ENCODE assay signal across 8 cellular contexts in the genomic region with DNA sequence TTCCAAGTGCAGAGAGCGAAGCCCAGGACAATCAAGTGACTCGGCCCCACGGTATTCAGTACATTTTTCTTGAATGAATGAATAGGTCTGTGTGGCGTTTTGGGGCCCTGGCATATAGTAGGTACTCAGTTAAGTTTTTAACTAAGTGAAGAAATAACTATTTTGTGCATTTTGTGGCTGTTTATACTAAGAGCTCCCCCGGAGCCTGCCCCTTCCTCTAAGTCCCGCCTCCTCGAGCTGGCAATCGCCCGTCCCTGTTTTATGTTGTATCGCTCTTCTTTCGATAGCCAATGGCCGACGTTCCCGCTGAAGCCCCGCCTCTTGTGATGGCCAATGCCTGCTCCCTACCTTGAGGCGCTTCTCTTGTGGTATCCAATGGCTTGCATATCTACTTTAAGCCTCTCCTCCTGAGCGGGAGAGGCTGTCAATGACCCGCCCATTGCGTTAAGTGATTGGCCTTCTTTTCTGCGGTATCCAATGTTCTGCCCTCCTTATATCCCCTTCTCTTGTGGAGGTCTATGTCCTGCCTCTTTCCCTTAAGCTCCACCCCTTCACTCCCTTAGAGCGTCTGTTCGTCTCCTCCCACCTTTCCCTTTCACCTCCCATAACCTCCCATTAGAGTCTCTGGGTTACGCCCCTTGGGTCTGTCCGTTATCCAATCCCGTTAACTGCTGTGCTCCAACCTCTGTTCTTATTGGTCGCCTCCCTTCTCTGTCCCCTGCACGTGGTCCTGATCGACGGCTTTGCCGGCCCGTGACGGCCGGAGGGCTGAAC. TPM values are rescaled to one million over a fixed set of nuclear protein-coding genes. Genes with fewer than 3 reads are reported as not detected.
DNase-seq lines count a peak whose midpoint lies in the region; ATAC-seq and TF ChIP-seq lines count a peak whose summit lies in the region.

No MANE protein-coding gene starts in this region.

- H3K9me3 Mint-ChIP-seq in T-cell = no peaks in the 10 kb centered on the region

- in situ Hi-C loops in GM13977 (cut with MboI; ENCODE audit: low pct_unique_long_range_greater_than_20kb, low sequenced_read_pairs, unreplicated experiment) = no loop called here

- TF ChIP-seq CTCF in GM13977 (IDR thresholded peaks at IDR 0.05; ENCODE audit: extremely low read depth, insufficient read depth, missing control alignments) = no peak
- no peak for TF ChIP-seq CTCF in right atrium auricular region (IDR thresholded peaks at IDR 0.05)
- no peak for TF ChIP-seq CTCF in prostate gland (IDR thresholded peaks at IDR 0.05)

- H3K4me3 ChIP-seq in right atrium auricular region = peak overlapping the region; percentile 41 to 98
- H3K4me3 ChIP-seq in prostate gland = peak overlapping the region; percentile 82 to 88
- H3K4me3 ChIP-seq in urinary bladder (ENCODE audit: low read depth, low read length) = peak overlapping the region; percentile 93

- H3K4me1 Mint-ChIP-seq in T-cell = peaks cover 23 to 25% (median 24%) of the 10 kb centered on the region in 3 donors

- H3K27me3 ChIP-seq in right atrium auricular region (no peaks in the 10 kb centered on the region), prostate gland (replicated peaks; ENCODE audit: insufficient read depth) (no peaks in the 10 kb centered on the region)

- H3K4me1 ChIP-seq in right atrium auricular region (peaks cover 0 to 30% of the 10 kb centered on the region in 2 donors), prostate gland (replicated peaks) (peaks cover 11% of the 10 kb centered on the region), urinary bladder (ENCODE audit: insufficient read depth) (no peaks in the 10 kb centered on the region)

- POLR2A ChIA-PET in T-cell (lab: Charles Lee) = interaction anchor here (0.6 to 1.5 kb wide), 8 partner anchors 11 to 1149 kb away, joined by 3 to 6 read pairs (median 4); a partner anchor contains a TSS

- H3K27me3 Mint-ChIP-seq in T-cell = no peaks in the 10 kb centered on the region

- H3K36me3 ChIP-seq in right atrium auricular region (no peaks in the 10 kb centered on the region), prostate gland (no peaks in the 10 kb centered on the region), urinary bladder (ENCODE audit: insufficient read depth) (no peaks in the 10 kb centered on the region)

- peak overlapping the region; percentile 79 to 82 for H3K27ac ChIP-seq in right atrium auricular region
- peak overlapping the region; percentile 72 to 86 for H3K27ac ChIP-seq in prostate gland
- H3K27ac ChIP-seq in urinary bladder (ENCODE audit: low read depth) = no peak overlapping the region

- TF ChIP-seq POLR2A in prostate gland (IDR thresholded peaks at IDR 0.05) = peak; percentile 64

- under 1% methylated on average over 33 of the region's 33 CpGs for WGBS in prostate gland
- under 1% methylated on average over 33 of the region's 33 CpGs for WGBS in urinary bladder

- H3K36me3 Mint-ChIP-seq in T-cell = peaks cover 3% of the 10 kb centered on the region

- no peak overlapping the region for H3K27ac Mint-ChIP-seq in T-cell

- CTCF ChIA-PET in T-cell (lab: Charles Lee) = interaction anchor here in 1 of 2 donors (0.5 to 1.9 kb wide), 10 partner anchors 13 to 484 kb away, joined by 3 to 13 read pairs (median 6); a partner anchor contains a TSS

- intact Hi-C loops in prostate gland (cut with DNase I) = loop anchor here (5.0 kb wide), 1 partner anchor 46 kb away; a partner anchor contains a TSS

- H3K9me3 ChIP-seq in right atrium auricular region = no peaks in the 10 kb centered on the region
- H3K9me3 ChIP-seq in prostate gland = no peaks in the 10 kb centered on the region

- DNase-seq in GM13977 (ENCODE audit: low spot score) (peak; percentile 99), NCI-H146 treated with DMSO at 0.1 percent for 48 hours (lab: John Stamatoyannopoulos, UW; ENCODE audit: unreplicated experiment) (peak; percentile 100), T-cell (peak; percentile 86 to 100 (median 98)), amygdala (lab: John Stamatoyannopoulos, UW) (peak; percentile 78 to 100 (median 99)), right atrium auricular region (ENCODE audit: low spot score) (peak; percentile 100), prostate gland (ENCODE audit: low spot score) (peak; percentile 99)

- ATAC-seq in HG02884 (IDR thresholded peaks at IDR 0.05; ENCODE audit: unreplicated experiment) (peak; percentile 71), T-cell (replicated peaks in 1 of 4) (peak; percentile 84 to 86 (median 84))

- H3K4me3 Mint-ChIP-seq in T-cell = no peak overlapping the region

RNA-seq across cellular contexts. Expression of a gene that starts 0.5 kb away (rescaled TPM):
- total RNA-seq in T-cell (10 to 100 TPM; 24.9 to 41.8 (median 39.4) TPM), right atrium auricular region (10 to 100 TPM; 18.3 to 24.8 TPM), prostate gland (10 to 100 TPM; 40.8 to 61.8 TPM), urinary bladder (22.2 TPM)
- 51.4 TPM for polyA plus RNA-seq in urinary bladder

RNA-seq across cellular contexts. Expression of a gene that starts 14.0 kb away (rescaled TPM):
- total RNA-seq in T-cell (10 to 100 TPM; 49.7 to 86.4 (median 76.5) TPM), right atrium auricular region (100 to 1,000 TPM in 1 of 2 donors, 10 to 100 TPM in 1; 52.8 to 100 TPM), prostate gland (100 to 1,000 TPM in 1 of 2 donors, 10 to 100 TPM in 1; 82.7 to 199 TPM), urinary bladder (39.5 TPM)
- 135 TPM for polyA plus RNA-seq in urinary bladder

RNA-seq across cellular contexts. Expression of a gene that starts 46.7 kb away (rescaled TPM):
- total RNA-seq in T-cell (under 1 TPM in 3 of 5 donors, not detected in 2; 0.06 to 0.16 (median 0.15) TPM), right atrium auricular region (100 to 1,000 TPM; 104 to 156 TPM), prostate gland (10 to 100 TPM in 1 of 2 donors, 1 to 10 TPM in 1; 8.2 to 13.9 TPM), urinary bladder (14.0 TPM)
- polyA plus RNA-seq in urinary bladder = 55.7 TPM

Comparison
In these comparisons a context has a peak if more than half of its experiments do, and no peak if none do; other contexts are left out.
1. RNA of a gene that starts 46.7 kb away (total RNA-seq): 104 to 156 TPM in right atrium auricular region, 14.0 TPM in urinary bladder (single experiment) and 8.2 to 13.9 TPM in prostate gland; 0.06 to 0.16 TPM in T-cell; every median in the first group is over 4 times any median in the second.
2. Peak in every context shown above with its lines, with median percentiles within 50 percentile points of each other: DNase-seq and H3K4me3 ChIP-seq.